In genomic region chr1:232767381-232768074, GRCh38 we compare ENCODE assay signal across 8 cellular contexts.
DNase-seq lines count a peak whose midpoint lies in the region; ATAC-seq and TF ChIP-seq lines count a peak whose summit lies in the region.

No MANE protein-coding gene starts in this region.

- ATAC-seq in HG03342 (IDR thresholded peaks at IDR 0.05; ENCODE audit: unreplicated experiment): peak; percentile 45
- no peak for ATAC-seq in HG02884 (IDR thresholded peaks at IDR 0.05; ENCODE audit: unreplicated experiment)
- no peak for ATAC-seq in GM19467 (IDR thresholded peaks at IDR 0.05; ENCODE audit: unreplicated experiment)

- peak; percentile 29 for DNase-seq in RKO (ENCODE audit: low spot score)
- DNase-seq in foreskin fibroblast: peak; percentile 49 to 67
- peak; percentile 72 for DNase-seq in stromal cell of bone marrow (ENCODE audit: low read depth)
- no peak for DNase-seq in NCI-H1105 (lab: John Stamatoyannopoulos, UW)
- no peak for DNase-seq in stimulated activated CD4-positive, alpha-beta T cell treated with anti-CD3 and anti-CD28 coated beads, Interleukin-4, amount 100 ng/mL, for 4 hours

- no peak for TF ChIP-seq CTCF in foreskin fibroblast (IDR thresholded peaks at IDR 0.05; ENCODE audit: low read depth, low read length)

- H3K4me3 ChIP-seq in foreskin fibroblast (ENCODE audit: low read depth in 1 of 2, low read length in 2 of 2): no peak overlapping the region

Comparison
In these comparisons a context has a peak if more than half of its experiments do, and no peak if none do; other contexts are left out.
1. DNase-seq: peak in RKO (single experiment), foreskin fibroblast (2 of 2) and stromal cell of bone marrow (single experiment); none in NCI-H1105 (single experiment) and stimulated activated CD4-positive, alpha-beta T cell treated with anti-CD3 and anti-CD28 coated beads, Interleukin-4, amount 100 ng/mL, for 4 hours (0 of 2).